ENCODE assay signal across 18 cellular contexts in the genomic region with DNA sequence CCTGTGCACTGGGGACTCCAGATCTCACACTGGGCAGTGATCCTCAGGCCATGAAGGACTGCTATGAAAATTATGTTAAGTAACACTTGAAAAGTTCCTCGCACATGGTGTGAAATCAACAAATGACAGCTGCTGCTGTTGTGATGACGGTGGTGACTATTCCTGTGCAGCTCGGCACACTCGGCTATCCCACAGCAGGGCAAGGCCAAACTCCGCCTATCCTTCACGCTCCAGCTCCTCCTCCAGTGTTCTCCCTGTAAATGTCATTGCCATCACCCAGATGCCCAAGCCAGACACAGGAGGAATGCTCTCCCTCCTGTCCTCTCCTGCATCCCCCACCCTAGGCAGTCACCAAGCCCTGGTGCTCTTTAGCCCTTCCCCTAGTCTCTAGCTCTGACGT. TPM values are rescaled to one million over a fixed set of nuclear protein-coding genes. Genes with fewer than 3 reads are reported as not detected.
DNase-seq lines count a peak whose midpoint lies in the region; ATAC-seq and TF ChIP-seq lines count a peak whose summit lies in the region.
"Had no signal": no experiment of that assay in that cellular context is flagged by ENCODE, and none has a peak within 500 bp of the region (broad histone marks: within the 10 kb centered on the region; RNA-seq: fewer than 3 reads in every experiment).

No MANE protein-coding gene starts in this region.

- no peak for TF ChIP-seq CTCF in dorsolateral prefrontal cortex (IDR thresholded peaks at IDR 0.05 in 54 of 56, conservative IDR thresholded peaks at IDR 0.05 in 2 of 56; ENCODE audit: low read depth in 1 of 56, partially characterized antibody in 56 of 56)

- DNase-seq in DMS53 (lab: John Stamatoyannopoulos, UW) (peak; percentile 95), NCI-H2171 treated with DMSO at 0.1 percent for 48 hours (lab: John Stamatoyannopoulos, UW) (peak; percentile 85), dorsolateral prefrontal cortex (peak in 8 of 10 donors; percentile 37 to 79 (median 60)), myocyte (ENCODE audit: low read depth) (peak; percentile 85)
- DNase-seq in activated naive CD4-positive, alpha-beta T cell (lab: John Stamatoyannopoulos, UW): no peak
- no peak for DNase-seq in activated T-cell treated with anti-CD3 and anti-CD28 coated beads, Interleukin-2, amount 50 U/mL, for 48 hours
- DNase-seq in naive thymus-derived CD4-positive, alpha-beta T cell: no peak
- DNase-seq: ACHN; CD4-positive, alpha-beta memory T cell; natural killer cell; NCI-H1092; NCI-H774; RPMI8226; T-helper 1 cell; WERI-Rb-1 had no signal

- no peak for ATAC-seq in HG03571 (IDR thresholded peaks at IDR 0.05; ENCODE audit: unreplicated experiment)
- no peak for ATAC-seq in naive thymus-derived CD4-positive, alpha-beta T cell
- ATAC-seq: GM12878, natural killer cell had no signal

- peaks cover 0 to 8% (median 0%) of the 10 kb centered on the region in 7 donors for H3K4me1 Mint-ChIP-seq in naive thymus-derived CD4-positive, alpha-beta T cell
- H3K4me1 Mint-ChIP-seq: natural killer cell had no signal

- POLR2A ChIA-PET in naive thymus-derived CD4-positive, alpha-beta T cell (lab: Charles Lee): no interaction called here

- no peak overlapping the region for H3K4me3 ChIP-seq in dorsolateral prefrontal cortex
- H3K4me3 ChIP-seq in naive thymus-derived CD4-positive, alpha-beta T cell (ENCODE audit: low read length): no peak overlapping the region
- H3K4me3 ChIP-seq: GM12878 had no signal

- intact Hi-C loops in dorsolateral prefrontal cortex (cut with DNase I): loop anchor here in 1 of 2 donors (10.0 kb wide), 1 partner anchor 154 kb away; a partner anchor contains a TSS
- intact Hi-C loops in naive thymus-derived CD4-positive, alpha-beta T cell (cut with micrococcal nuclease): loop anchor here in 1 of 2 donors (10.0 kb wide), 1 partner anchor 56 kb away; no protein-coding TSS in a partner anchor

- no peaks in the 10 kb centered on the region for H3K4me1 ChIP-seq in naive thymus-derived CD4-positive, alpha-beta T cell (ENCODE audit: control insufficient read depth in 2 of 2, insufficient read depth in 2 of 2, low read length in 2 of 2)

- no peaks in the 10 kb centered on the region for H3K27me3 Mint-ChIP-seq in naive thymus-derived CD4-positive, alpha-beta T cell

- CTCF ChIA-PET in naive thymus-derived CD4-positive, alpha-beta T cell (lab: Charles Lee): no interaction called here

- no peak overlapping the region for H3K4me3 Mint-ChIP-seq in naive thymus-derived CD4-positive, alpha-beta T cell
- H3K4me3 Mint-ChIP-seq: activated T-helper 1 cell treated with anti-CD3 and anti-CD28 coated beads, Interleukin-12 subunit alpha, Interleukin-12 subunit beta, Interleukin-2, Interleukin-4 antibody, amounts not matched to agents 30 ng/mL and 10 ng/mL and 1 ng/mL, durations not matched to agents 14 hours and 24 hours and 36 hours; CD4-positive, alpha-beta memory T cell; natural killer cell had no signal

- no peaks in the 10 kb centered on the region for H3K36me3 Mint-ChIP-seq in naive thymus-derived CD4-positive, alpha-beta T cell
- H3K36me3 Mint-ChIP-seq: CD4-positive, alpha-beta memory T cell; natural killer cell had no signal

- no peak overlapping the region for H3K27ac Mint-ChIP-seq in naive thymus-derived CD4-positive, alpha-beta T cell
- H3K27ac Mint-ChIP-seq: activated T-helper 1 cell treated with anti-CD3 and anti-CD28 coated beads, Interleukin-12 subunit alpha, Interleukin-12 subunit beta, Interleukin-2, Interleukin-4 antibody, amounts not matched to agents 30 ng/mL and 10 ng/mL and 1 ng/mL, durations not matched to agents 14 hours and 24 hours and 36 hours; CD4-positive, alpha-beta memory T cell; natural killer cell had no signal

- H3K36me3 ChIP-seq in naive thymus-derived CD4-positive, alpha-beta T cell (ENCODE audit: control insufficient read depth in 2 of 3, insufficient read depth in 3 of 3, low read length in 3 of 3): no peaks in the 10 kb centered on the region

- H3K27ac ChIP-seq in dorsolateral prefrontal cortex: peak overlapping the region in 16 of 59 donors; percentile 22 to 61 (median 42)
- H3K27ac ChIP-seq in naive thymus-derived CD4-positive, alpha-beta T cell (ENCODE audit: low read depth, low read length): no peak overlapping the region

- H3K9me3 Mint-ChIP-seq in naive thymus-derived CD4-positive, alpha-beta T cell: no peaks in the 10 kb centered on the region
- H3K9me3 Mint-ChIP-seq: activated T-helper 1 cell treated with anti-CD3 and anti-CD28 coated beads, Interleukin-12 subunit alpha, Interleukin-12 subunit beta, Interleukin-2, Interleukin-4 antibody, amounts not matched to agents 30 ng/mL and 10 ng/mL and 1 ng/mL, durations not matched to agents 14 hours and 24 hours and 36 hours; CD4-positive, alpha-beta memory T cell; natural killer cell had no signal

- H3K27me3 ChIP-seq in dorsolateral prefrontal cortex: no peaks in the 10 kb centered on the region
- H3K27me3 ChIP-seq in naive thymus-derived CD4-positive, alpha-beta T cell (ENCODE audit: control insufficient read depth in 2 of 2, insufficient read depth in 2 of 2, low read length in 2 of 2): no peaks in the 10 kb centered on the region

- no peaks in the 10 kb centered on the region for H3K9me3 ChIP-seq in naive thymus-derived CD4-positive, alpha-beta T cell (ENCODE audit: control insufficient read depth in 2 of 3, low read length in 3 of 3)

RNA-seq across cellular contexts. Expression of a gene that starts 31.3 kb away (rescaled TPM):
- total RNA-seq in dorsolateral prefrontal cortex: 100 to 1,000 TPM in 1 of 120 experiments, 10 to 100 TPM in 119; 27.5 to 116 (median 63.3) TPM
- 0.13 TPM in 1 of 2 replicates, not detected in the other for total RNA-seq in myocyte
- polyA plus RNA-seq in myocyte (2012): 0.20 TPM
- total RNA-seq in naive thymus-derived CD4-positive, alpha-beta T cell: 1 to 10 TPM in 2 of 5 experiments, under 1 TPM in 3; 0.57 to 3.5 (median 0.86) TPM
- polyA plus RNA-seq in naive thymus-derived CD4-positive, alpha-beta T cell: under 1 TPM in 1 of 2 donors, not detected in 1; 0.09 TPM
- polyA plus RNA-seq: CD4-positive, alpha-beta memory T cell had no signal

RNA-seq across cellular contexts. Expression of a gene that starts 37.3 kb away (rescaled TPM):
- 10 to 100 TPM in 119 of 120 experiments, 1 to 10 TPM in 1; 10.0 to 20.4 (median 14.5) TPM for total RNA-seq in dorsolateral prefrontal cortex
- 18.6 and 20.1 TPM in 2 replicates for total RNA-seq in myocyte
- 10.7 TPM for polyA plus RNA-seq in myocyte (2012)
- 10 to 100 TPM; 17.6 to 26.7 (median 20.9) TPM for total RNA-seq in naive thymus-derived CD4-positive, alpha-beta T cell
- 10 to 100 TPM; 11.2 to 32.8 TPM for polyA plus RNA-seq in naive thymus-derived CD4-positive, alpha-beta T cell

RNA-seq across cellular contexts. Expression of a gene that starts 44.6 kb away (rescaled TPM):
- total RNA-seq in dorsolateral prefrontal cortex (100 to 1,000 TPM; 156 to 918 (median 662) TPM), myocyte (0.26 and 0.56 TPM in 2 replicates)
- 4.4 TPM for polyA plus RNA-seq in myocyte (2012)
- total RNA-seq in naive thymus-derived CD4-positive, alpha-beta T cell: 1 to 10 TPM; 1.3 to 5.0 (median 2.9) TPM
- 1 to 10 TPM in 1 of 2 donors, under 1 TPM in 1; 0.54 to 2.7 TPM for polyA plus RNA-seq in naive thymus-derived CD4-positive, alpha-beta T cell

Comparison
In these comparisons a context has a peak if more than half of its experiments do, and no peak if none do; other contexts are left out.
1. DNase-seq: peak in DMS53 (single experiment), NCI-H2171 treated with DMSO at 0.1 percent for 48 hours (single experiment), dorsolateral prefrontal cortex (8 of 10) and myocyte (single experiment); none in activated naive CD4-positive, alpha-beta T cell (0 of 4), activated T-cell treated with anti-CD3 and anti-CD28 coated beads, Interleukin-2, amount 50 U/mL, for 48 hours (0 of 2) and naive thymus-derived CD4-positive, alpha-beta T cell (0 of 9).
2. RNA of a gene that starts 31.3 kb away (total RNA-seq): 27.5 to 116 TPM in dorsolateral prefrontal cortex; 0.57 to 3.5 TPM in naive thymus-derived CD4-positive, alpha-beta T cell and 0.13 TPM in myocyte; every median in the first group is over 4 times any median in the second.
3. RNA of a gene that starts 44.6 kb away (total RNA-seq): 156 to 918 TPM in dorsolateral prefrontal cortex; 1.3 to 5.0 TPM in naive thymus-derived CD4-positive, alpha-beta T cell and 0.26 to 0.56 TPM in myocyte; every median in the first group is over 10 times any median in the second.